Comparison of ENCODE assay signal across 14 cellular contexts in the genomic region with DNA sequence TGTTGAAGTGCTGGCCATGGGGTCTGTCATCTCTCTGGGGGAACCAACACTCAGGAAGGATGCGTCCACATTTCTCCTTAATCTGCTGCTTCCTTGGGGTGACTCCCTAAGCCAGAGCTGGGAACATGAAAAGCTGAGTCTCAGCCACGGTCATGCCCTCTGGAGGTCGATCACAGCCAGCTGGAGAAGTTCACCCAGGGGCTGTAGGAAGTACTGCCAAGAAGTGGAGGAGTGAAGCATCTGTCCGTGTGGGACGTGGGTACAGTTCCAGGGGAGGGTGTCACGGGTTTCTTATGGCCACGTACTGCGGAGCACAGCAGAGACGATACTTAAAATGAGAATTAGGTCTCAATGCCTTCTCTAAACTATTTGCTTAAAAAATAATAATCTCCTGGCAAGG. TPM values are rescaled to one million over a fixed set of nuclear protein-coding genes. Genes with fewer than 3 reads are reported as not detected.
A peak's percentile ranks its signal among the peaks of the same experiment; 100 is the strongest.
DNase-seq lines count a peak whose midpoint lies in the region; ATAC-seq and TF ChIP-seq lines count a peak whose summit lies in the region.
"Had no signal": no experiment of that assay in that cellular context is flagged by ENCODE, and none has a peak within 500 bp of the region (broad histone marks: within the 10 kb centered on the region; RNA-seq: fewer than 3 reads in every experiment).

No MANE protein-coding gene starts in this region.

- no peak overlapping the region for H3K4me3 ChIP-seq in colonic mucosa
- H3K4me3 ChIP-seq in left lung: no peak overlapping the region
- no peak overlapping the region for H3K4me3 ChIP-seq in vagina

- H3K9me3 ChIP-seq in colonic mucosa (no peaks in the 10 kb centered on the region), left lung (no peaks in the 10 kb centered on the region), vagina (no peaks in the 10 kb centered on the region)

- no peaks in the 10 kb centered on the region for H3K36me3 ChIP-seq in colonic mucosa
- no peaks in the 10 kb centered on the region for H3K36me3 ChIP-seq in left lung
- H3K36me3 ChIP-seq in vagina: no peaks in the 10 kb centered on the region

- intact Hi-C loops in colonic mucosa (cut with DNase I): no loop called here
- intact Hi-C loops in left lung (cut with DNase I): no loop called here
- intact Hi-C loops in vagina (cut with DNase I): no loop called here

- peak; percentile 44 for ATAC-seq in left lung
- no peak for ATAC-seq in GM18519 (IDR thresholded peaks at IDR 0.05; ENCODE audit: low FRiP score, unreplicated experiment)
- ATAC-seq in HG03432 (IDR thresholded peaks at IDR 0.05; ENCODE audit: unreplicated experiment): no peak
- ATAC-seq: naive thymus-derived CD4-positive, alpha-beta T cell had no signal

- H3K27ac ChIP-seq in colonic mucosa: no peak overlapping the region
- no peak overlapping the region for H3K27ac ChIP-seq in left lung
- peak overlapping the region; percentile 72 for H3K27ac ChIP-seq in vagina

- H3K27me3 ChIP-seq in colonic mucosa (no peaks in the 10 kb centered on the region), left lung (no peaks in the 10 kb centered on the region), vagina (no peaks in the 10 kb centered on the region)

- POLR2A ChIA-PET in GM10248 (lab: Yijun Ruan, JAX): no interaction called here

- CTCF ChIA-PET in GM10248 (lab: Yijun Ruan, JAX): interaction anchor here (1.0 to 2.0 kb wide), 6 partner anchors 8 to 187 kb away, joined by 3 to 7 read pairs (median 4); no protein-coding TSS in a partner anchor

- no peak for TF ChIP-seq CTCF in colonic mucosa (IDR thresholded peaks at IDR 0.05)
- TF ChIP-seq CTCF in left lung (IDR thresholded peaks at IDR 0.05): no peak
- peak in 1 of 3 experiments; percentile 12 for TF ChIP-seq CTCF in vagina (IDR thresholded peaks at IDR 0.05)
- no peak for TF ChIP-seq CTCF in GM10248 (IDR thresholded peaks at IDR 0.05; ENCODE audit: control extremely low read depth, extremely low read depth, low read depth, missing control alignments)

- H3K9ac ChIP-seq in colonic mucosa (ENCODE audit: low read depth in 2 of 2, low read length in 2 of 2): no peak overlapping the region

- TF ChIP-seq POLR2A in vagina (IDR thresholded peaks at IDR 0.05): no peak

- peak; percentile 7 for DNase-seq in NCI-H2171 treated with DMSO at 0.1 percent for 48 hours (lab: John Stamatoyannopoulos, UW)
- no peak for DNase-seq in NCI-H2171 (lab: John Stamatoyannopoulos, UW)
- DNase-seq in colonic mucosa: peak; percentile 21
- no peak for DNase-seq in left lung
- peak in 1 of 2 donors; percentile 92 for DNase-seq in vagina (ENCODE audit: extremely low spot score in 2 of 2)
- DNase-seq in GM10248 (ENCODE audit: extremely low spot score): no peak
- DNase-seq: activated CD4-positive, CD25-positive, alpha-beta regulatory T cell treated with anti-CD3 and anti-CD28 coated beads, Interleukin-2, amount 50 U/mL, for 72 hours; activated effector memory CD4-positive, alpha-beta T cell treated with anti-CD3 and anti-CD28 coated beads, Interleukin-2, amount 50 U/mL, for 16 hours; cortex of kidney; head of caudate nucleus; naive thymus-derived CD4-positive, alpha-beta T cell; NCI-H1417 had no signal

- H3K4me1 ChIP-seq in colonic mucosa: no peaks in the 10 kb centered on the region
- H3K4me1 ChIP-seq in left lung: no peaks in the 10 kb centered on the region
- peaks cover 21% of the 10 kb centered on the region for H3K4me1 ChIP-seq in vagina

RNA-seq across cellular contexts. Expression of a gene that starts 42.4 kb away (rescaled TPM):
- total RNA-seq in colonic mucosa (100 to 1,000 TPM; 106 to 177 TPM), left lung (10 to 100 TPM; 28.2 to 48.9 TPM), vagina (82.7 TPM)

Comparison
In these comparisons a context has a peak if more than half of its experiments do, and no peak if none do; other contexts are left out.
1. DNase-seq: peak in NCI-H2171 treated with DMSO at 0.1 percent for 48 hours (single experiment) and colonic mucosa (single experiment); none in NCI-H2171 (single experiment), left lung (0 of 2) and GM10248 (single experiment).